ENCODE assay signal across 13 cellular contexts in the genomic region with DNA sequence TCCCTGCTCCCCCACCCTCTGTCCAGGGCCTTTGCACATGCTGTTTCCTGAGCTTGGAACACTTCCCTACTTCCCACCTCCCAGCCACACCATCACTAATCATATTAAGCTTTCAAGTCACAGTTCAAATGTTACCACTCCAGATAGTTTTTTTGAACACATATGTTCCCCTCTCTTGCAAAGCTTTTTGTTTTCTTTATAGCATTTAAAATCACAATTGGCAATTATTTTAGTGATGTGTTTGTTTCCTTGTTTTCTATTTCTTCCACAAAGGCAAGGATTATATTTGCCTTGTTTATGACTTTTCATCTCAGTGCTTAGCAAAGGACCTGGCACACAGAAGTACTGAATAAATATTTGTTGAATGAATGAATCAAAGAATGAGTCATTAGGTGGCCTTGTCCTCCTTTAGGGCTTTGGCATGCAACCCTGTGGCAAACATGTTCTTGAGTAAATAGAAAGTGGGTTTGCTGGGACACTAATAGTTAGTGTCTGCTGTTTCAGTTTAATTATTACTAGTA.
DNase-seq lines count a peak whose midpoint lies in the region; ATAC-seq and TF ChIP-seq lines count a peak whose summit lies in the region.
"Had no signal": no experiment of that assay in that cellular context is flagged by ENCODE, and none has a peak within 500 bp of the region (broad histone marks: within the 10 kb centered on the region; RNA-seq: fewer than 3 reads in every experiment).

No MANE protein-coding gene starts in this region.

- H3K9me3 ChIP-seq in Caco-2 (no peaks in the 10 kb centered on the region), lung (ENCODE audit: control insufficient read depth in 2 of 2, insufficient read depth in 1 of 2, low read length in 1 of 2) (no peaks in the 10 kb centered on the region)

- no peak overlapping the region for H3K4me3 ChIP-seq in Caco-2 (ENCODE audit: low read depth, low read length)
- H3K4me3 ChIP-seq in lung: no peak overlapping the region

- H3K36me3 ChIP-seq in Caco-2 (ENCODE audit: control insufficient read depth, insufficient read depth, low read length) (no peaks in the 10 kb centered on the region), lung (ENCODE audit: control insufficient read depth in 2 of 2, insufficient read depth in 2 of 2, low read length in 2 of 2) (no peaks in the 10 kb centered on the region)

- in situ Hi-C loops in T47D (cut with HindIII; ENCODE audit: low pct_unique_long_range_greater_than_20kb, low sequenced_read_pairs): no loop called here

- H3K27me3 Mint-ChIP-seq in Caco-2 (ENCODE audit: insufficient read depth, unreplicated experiment): no peaks in the 10 kb centered on the region
- H3K27me3 Mint-ChIP-seq: brain had no signal

- H3K4me1 ChIP-seq in Caco-2 (peaks cover 12% of the 10 kb centered on the region; the same call in 1 of the 2 replicates), lung (ENCODE audit: control insufficient read depth in 2 of 2, insufficient read depth in 2 of 2, low read length in 2 of 2) (no peaks in the 10 kb centered on the region)

- no peaks in the 10 kb centered on the region for H3K27me3 ChIP-seq in Caco-2 (replicated peaks; ENCODE audit: control insufficient read depth, insufficient read depth, low read length)
- no peaks in the 10 kb centered on the region for H3K27me3 ChIP-seq in lung (ENCODE audit: control insufficient read depth, insufficient read depth)

- CTCF ChIA-PET in Caco-2 (lab: Charles Lee): interaction anchor here (0.7 kb wide), 1 partner anchor 689 kb away, joined by 3 read pairs; the partner anchor contains the start of gene HMGCS1

- intact Hi-C loops in Caco-2 (cut with micrococcal nuclease; ENCODE audit: unreplicated experiment): no loop called here
- intact Hi-C loops in left cardiac atrium (cut with DNase I): no loop called here

- POLR2A ChIA-PET in Caco-2 (lab: Charles Lee): no interaction called here

- H3K9me3 Mint-ChIP-seq in Caco-2 (ENCODE audit: unreplicated experiment): peaks cover 20% of the 10 kb centered on the region

- H3K36me3 Mint-ChIP-seq in Caco-2 (ENCODE audit: insufficient read depth, unreplicated experiment): no peaks in the 10 kb centered on the region
- H3K36me3 Mint-ChIP-seq: brain had no signal

- H3K27ac ChIP-seq in lung (ENCODE audit: low read depth in 1 of 2, low read length in 1 of 2): no peak overlapping the region

- H3K4me3 Mint-ChIP-seq in Caco-2 (ENCODE audit: unreplicated experiment): no peak overlapping the region
- H3K4me3 Mint-ChIP-seq: activated T-helper 1 cell treated with anti-CD3 and anti-CD28 coated beads, Interleukin-12 subunit alpha, Interleukin-12 subunit beta, Interleukin-2, Interleukin-4 antibody, amounts not matched to agents 30 ng/mL and 10 ng/mL and 1 ng/mL, durations not matched to agents 14 hours and 24 hours and 36 hours; brain had no signal

- peak in 1 of 2 experiments; percentile 14 for DNase-seq in Caco-2
- peak; percentile 93 for DNase-seq in LoVo (ENCODE audit: low spot score)
- DNase-seq in T47D (ENCODE audit: low read depth in 1 of 2, low spot score in 1 of 2): peak; percentile 21 to 82
- no peak for DNase-seq in lung (ENCODE audit: low spot score)
- no peak for DNase-seq in DMS79 (lab: John Stamatoyannopoulos, UW)
- no peak for DNase-seq in HK-2 (ENCODE audit: unreplicated experiment)
- no peak for DNase-seq in left cardiac atrium
- DNase-seq: activated CD4-positive, CD25-positive, alpha-beta regulatory T cell treated with anti-CD3 and anti-CD28 coated beads, Interleukin-2, amount 50 U/mL, for 72 hours; NCI-H1105 treated with DMSO at 0.1 percent for 48 hours; NCI-H82 had no signal

- TF ChIP-seq CTCF in Caco-2 (IDR thresholded peaks at IDR 0.05; ENCODE audit: insufficient read depth in 1 of 2, low read depth in 1 of 2, low read length in 1 of 2, severe bottlenecking in 1 of 2, unreplicated experiment in 1 of 2) (no peak), lung (IDR thresholded peaks at IDR 0.05; ENCODE audit: control extremely low read depth, extremely low read depth) (no peak)

- no TSS peak for BruUV-seq in Caco-2 (replicated peaks; lab: Mats Ljungman, UMichigan)

- peak; percentile 73 for ATAC-seq in lung (ENCODE audit: insufficient read depth, low FRiP score)
- ATAC-seq in HG03097 (IDR thresholded peaks at IDR 0.05; ENCODE audit: low FRiP score, unreplicated experiment): no peak
- no peak for ATAC-seq in left cardiac atrium

- peak overlapping the region; percentile 25 for H3K27ac Mint-ChIP-seq in Caco-2 (ENCODE audit: unreplicated experiment)
- H3K27ac Mint-ChIP-seq: activated T-helper 1 cell treated with anti-CD3 and anti-CD28 coated beads, Interleukin-12 subunit alpha, Interleukin-12 subunit beta, Interleukin-2, Interleukin-4 antibody, amounts not matched to agents 30 ng/mL and 10 ng/mL and 1 ng/mL, durations not matched to agents 14 hours and 24 hours and 36 hours; brain had no signal

- peaks cover 17% of the 10 kb centered on the region for H3K4me1 Mint-ChIP-seq in Caco-2 (ENCODE audit: low read depth, unreplicated experiment)
- H3K4me1 Mint-ChIP-seq: brain had no signal

Comparison
In these comparisons a context has a peak if more than half of its experiments do, and no peak if none do; other contexts are left out.
1. DNase-seq: peak in LoVo (single experiment) and T47D (2 of 2); none in lung (single experiment), DMS79 (single experiment), HK-2 (single experiment) and left cardiac atrium (single experiment).